8 cellular contexts compared by ENCODE assay signal in genomic region chr5:176366575-176366894, GRCh38. TPM values are rescaled to one million over a fixed set of nuclear protein-coding genes. Genes with fewer than 3 reads are reported as not detected.
DNase-seq lines count a peak whose midpoint lies in the region; ATAC-seq, FAIRE-seq and TF ChIP-seq lines count a peak whose summit lies in the region.

No MANE protein-coding gene starts in this region.

- TF ChIP-seq CTCF in right atrium auricular region (IDR thresholded peaks at IDR 0.05) (no peak), prostate gland (IDR thresholded peaks at IDR 0.05) (no peak)

- peak overlapping the region; percentile 64 for H3K27ac Mint-ChIP-seq in central memory CD8-positive, alpha-beta T cell (ENCODE audit: low read depth)

- H3K27ac ChIP-seq in right atrium auricular region (peak overlapping the region; percentile 75 to 88), muscle layer of colon (ENCODE audit: low read depth, low read length) (no peak overlapping the region), prostate gland (no peak overlapping the region), small intestine (ENCODE audit: low read depth in 1 of 2, low read length in 1 of 2) (no peak overlapping the region)

- H3K4me1 Mint-ChIP-seq in central memory CD8-positive, alpha-beta T cell: peaks cover 14% of the 10 kb centered on the region

- intact Hi-C loops in left ventricle myocardium superior (cut with micrococcal nuclease): no loop called here
- intact Hi-C loops in prostate gland (cut with DNase I): no loop called here
- intact Hi-C loops in head of caudate nucleus (cut with DNase I): no loop called here

- H3K4me3 Mint-ChIP-seq in central memory CD8-positive, alpha-beta T cell: peak overlapping the region; percentile 79

- no peak for TF ChIP-seq POLR2A in prostate gland (IDR thresholded peaks at IDR 0.05)

- H3K36me3 ChIP-seq in right atrium auricular region (peaks cover 17% of the 10 kb centered on the region), muscle layer of colon (ENCODE audit: insufficient read depth, low read length) (peaks cover 31% of the 10 kb centered on the region), prostate gland (no peaks in the 10 kb centered on the region), small intestine (ENCODE audit: control insufficient read depth in 2 of 2, insufficient read depth in 2 of 2, low read length in 2 of 2) (no peaks in the 10 kb centered on the region)

- ATAC-seq in left ventricle myocardium superior: no peak
- ATAC-seq in central memory CD8-positive, alpha-beta T cell (replicated peaks; ENCODE audit: extremely low read depth, poor library complexity, severe bottlenecking): no peak
- ATAC-seq in HG03045 (IDR thresholded peaks at IDR 0.05; ENCODE audit: unreplicated experiment): no peak

- H3K4me1 ChIP-seq in right atrium auricular region: peaks cover 0 to 31% of the 10 kb centered on the region in 2 donors
- peaks cover 17% of the 10 kb centered on the region for H3K4me1 ChIP-seq in muscle layer of colon (ENCODE audit: insufficient read depth, low read length)
- H3K4me1 ChIP-seq in prostate gland (replicated peaks): no peaks in the 10 kb centered on the region
- no peaks in the 10 kb centered on the region for H3K4me1 ChIP-seq in small intestine (ENCODE audit: control insufficient read depth in 2 of 2, insufficient read depth in 1 of 2, low read depth in 1 of 2, low read length in 1 of 2)

- H3K36me3 Mint-ChIP-seq in central memory CD8-positive, alpha-beta T cell (ENCODE audit: insufficient read depth): peaks cover 9% of the 10 kb centered on the region

- H3K4me3 ChIP-seq in right atrium auricular region: peak overlapping the region in 1 of 2 donors; percentile 71
- H3K4me3 ChIP-seq in muscle layer of colon (ENCODE audit: low read depth in 1 of 2, low read length in 2 of 2): peak overlapping the region; percentile 77 to 80
- no peak overlapping the region for H3K4me3 ChIP-seq in prostate gland
- H3K4me3 ChIP-seq in small intestine (ENCODE audit: low read depth in 1 of 2, low read length in 2 of 2): no peak overlapping the region

- FAIRE-seq in small intestine (lab: Jason Lieb, UNC): no peak

- H3K27me3 Mint-ChIP-seq in central memory CD8-positive, alpha-beta T cell: no peaks in the 10 kb centered on the region

- 84% methylated on average over 11 of the region's 11 CpGs for WGBS in prostate gland
- WGBS in small intestine, 3 donors: 84 to 87% (median 85%) methylated on average over 11 of the region's 11 CpGs

- no peak overlapping the region for H3K9ac ChIP-seq in muscle layer of colon (ENCODE audit: low read length)

- no peaks in the 10 kb centered on the region for H3K9me3 Mint-ChIP-seq in central memory CD8-positive, alpha-beta T cell

- H3K27me3 ChIP-seq in right atrium auricular region (no peaks in the 10 kb centered on the region), muscle layer of colon (ENCODE audit: control insufficient read depth in 1 of 2, insufficient read depth in 2 of 2, low read length in 2 of 2) (no peaks in the 10 kb centered on the region), prostate gland (replicated peaks; ENCODE audit: insufficient read depth) (no peaks in the 10 kb centered on the region), small intestine (ENCODE audit: control insufficient read depth in 2 of 2, insufficient read depth in 2 of 2, low read length in 2 of 2) (no peaks in the 10 kb centered on the region)

- H3K9me3 ChIP-seq in right atrium auricular region (no peaks in the 10 kb centered on the region), muscle layer of colon (ENCODE audit: low read length) (no peaks in the 10 kb centered on the region), prostate gland (no peaks in the 10 kb centered on the region), small intestine (ENCODE audit: control insufficient read depth, low read depth) (no peaks in the 10 kb centered on the region)

- no peak for DNase-seq in right atrium auricular region (ENCODE audit: low spot score)
- no peak for DNase-seq in left ventricle myocardium superior
- DNase-seq in central memory CD8-positive, alpha-beta T cell (ENCODE audit: low spot score in 2 of 2): no peak
- no peak for DNase-seq in prostate gland (ENCODE audit: low spot score)
- no peak for DNase-seq in small intestine
- no peak for DNase-seq in head of caudate nucleus

RNA-seq across cellular contexts. Expression of gene ARL10, which starts 1.2 kb away (rescaled TPM):
- 1 to 10 TPM; 4.0 to 5.8 TPM for total RNA-seq in right atrium auricular region
- total RNA-seq in left ventricle myocardium superior: 4.4 TPM
- total RNA-seq in prostate gland: 1 to 10 TPM; 2.4 to 8.2 TPM
- polyA plus RNA-seq in small intestine: under 1 TPM in 2 of 3 donors, not detected in 1; under 0.01 to 0.97 TPM

RNA-seq across cellular contexts. Expression of gene KIAA1191, which starts 5.0 kb away (rescaled TPM):
- total RNA-seq in right atrium auricular region (100 to 1,000 TPM; 118 to 141 TPM), left ventricle myocardium superior (82.2 TPM), prostate gland (100 to 1,000 TPM; 107 to 119 TPM)
- 10 to 100 TPM; 43.7 to 96.4 (median 73.5) TPM for polyA plus RNA-seq in small intestine

RNA-seq across cellular contexts. Expression of gene NOP16, which starts 21.9 kb away (rescaled TPM):
- total RNA-seq in right atrium auricular region: 10 to 100 TPM; 11.8 to 16.0 TPM
- total RNA-seq in left ventricle myocardium superior: 19.0 TPM
- total RNA-seq in prostate gland: 10 to 100 TPM; 10.8 to 11.6 TPM
- 10 to 100 TPM; 28.6 to 47.6 (median 29.7) TPM for polyA plus RNA-seq in small intestine

RNA-seq across cellular contexts. Expression of gene HIGD2A, which starts 22.0 kb away (rescaled TPM):
- total RNA-seq in right atrium auricular region (100 to 1,000 TPM; 231 to 249 TPM), left ventricle myocardium superior (222 TPM), prostate gland (100 to 1,000 TPM; 172 to 203 TPM)
- polyA plus RNA-seq in small intestine: 100 to 1,000 TPM; 207 to 343 (median 333) TPM

RNA-seq across cellular contexts. Expression of gene CLTB, which starts 49.8 kb away (rescaled TPM):
- total RNA-seq in right atrium auricular region (100 to 1,000 TPM; 241 to 341 TPM), left ventricle myocardium superior (223 TPM), prostate gland (100 to 1,000 TPM; 105 to 125 TPM)
- polyA plus RNA-seq in small intestine: 100 to 1,000 TPM; 189 to 359 (median 337) TPM

Comparison
In these comparisons a context has a peak if more than half of its experiments do, and no peak if none do; other contexts are left out.
1. H3K27ac ChIP-seq: peak in right atrium auricular region (2 of 2); none in muscle layer of colon (single experiment), prostate gland (0 of 2) and small intestine (0 of 2).
2. H3K4me3 ChIP-seq: peak in muscle layer of colon (2 of 2); none in prostate gland (0 of 2) and small intestine (0 of 2).